ENCODE assay signal across 1 cellular context in genomic region chr5:154189819-154190651, GRCh38.
TF ChIP-seq lines count a peak whose summit lies in the region.

No MANE protein-coding gene starts in this region.

TF ChIP-seq in HepG2, 621 proteins besides CTCF, POLR2A, EP300 and RAD21 (continued from another document and continues in another):
- TF ChIP-seq, protein P1, sequence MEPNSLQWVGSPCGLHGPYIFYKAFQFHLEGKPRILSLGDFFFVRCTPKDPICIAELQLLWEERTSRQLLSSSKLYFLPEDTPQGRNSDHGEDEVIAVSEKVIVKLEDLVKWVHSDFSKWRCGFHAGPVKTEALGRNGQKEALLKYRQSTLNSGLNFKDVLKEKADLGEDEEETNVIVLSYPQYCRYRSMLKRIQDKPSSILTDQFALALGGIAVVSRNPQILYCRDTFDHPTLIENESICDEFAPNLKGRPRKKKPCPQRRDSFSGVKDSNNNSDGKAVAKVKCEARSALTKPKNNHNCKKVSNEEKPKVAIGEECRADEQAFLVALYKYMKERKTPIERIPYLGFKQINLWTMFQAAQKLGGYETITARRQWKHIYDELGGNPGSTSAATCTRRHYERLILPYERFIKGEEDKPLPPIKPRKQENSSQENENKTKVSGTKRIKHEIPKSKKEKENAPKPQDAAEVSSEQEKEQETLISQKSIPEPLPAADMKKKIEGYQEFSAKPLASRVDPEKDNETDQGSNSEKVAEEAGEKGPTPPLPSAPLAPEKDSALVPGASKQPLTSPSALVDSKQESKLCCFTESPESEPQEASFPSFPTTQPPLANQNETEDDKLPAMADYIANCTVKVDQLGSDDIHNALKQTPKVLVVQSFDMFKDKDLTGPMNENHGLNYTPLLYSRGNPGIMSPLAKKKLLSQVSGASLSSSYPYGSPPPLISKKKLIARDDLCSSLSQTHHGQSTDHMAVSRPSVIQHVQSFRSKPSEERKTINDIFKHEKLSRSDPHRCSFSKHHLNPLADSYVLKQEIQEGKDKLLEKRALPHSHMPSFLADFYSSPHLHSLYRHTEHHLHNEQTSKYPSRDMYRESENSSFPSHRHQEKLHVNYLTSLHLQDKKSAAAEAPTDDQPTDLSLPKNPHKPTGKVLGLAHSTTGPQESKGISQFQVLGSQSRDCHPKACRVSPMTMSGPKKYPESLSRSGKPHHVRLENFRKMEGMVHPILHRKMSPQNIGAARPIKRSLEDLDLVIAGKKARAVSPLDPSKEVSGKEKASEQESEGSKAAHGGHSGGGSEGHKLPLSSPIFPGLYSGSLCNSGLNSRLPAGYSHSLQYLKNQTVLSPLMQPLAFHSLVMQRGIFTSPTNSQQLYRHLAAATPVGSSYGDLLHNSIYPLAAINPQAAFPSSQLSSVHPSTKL (CRISPR knock-in tag; IDR thresholded peaks at IDR 0.05) = no peak
- TF ChIP-seq GABPB1 (CRISPR knock-in tag; IDR thresholded peaks at IDR 0.05) (peak; percentile 71), IRX3 (CRISPR knock-in tag; IDR thresholded peaks at IDR 0.05; ENCODE audit: borderline replicate concordance, low read depth) (no peak), FOXP4 (CRISPR knock-in tag; IDR thresholded peaks at IDR 0.05) (peak; percentile 26; the same call in 1 of the 2 replicates), FOXA3 (CRISPR knock-in tag; IDR thresholded peaks at IDR 0.05) (peak; percentile 18; the same call in 1 of the 2 replicates), POLR2AphosphoS5 (IDR thresholded peaks at IDR 0.05; ENCODE audit: low read depth, low read length) (no peak), FOXP1 (IDR thresholded peaks at IDR 0.05) (no peak), FOXP1 (CRISPR knock-in tag; IDR thresholded peaks at IDR 0.05) (no peak), ISL2 (CRISPR knock-in tag; IDR thresholded peaks at IDR 0.05) (peak; percentile 6; the same call in 1 of the 2 replicates), ZNF251 (CRISPR knock-in tag; IDR thresholded peaks at IDR 0.05) (no peak), ZC3H13 (CRISPR knock-in tag; IDR thresholded peaks at IDR 0.05) (no peak), ZNF550 (CRISPR knock-in tag; IDR thresholded peaks at IDR 0.05; ENCODE audit: borderline replicate concordance) (no peak), ZNF235 (CRISPR knock-in tag; IDR thresholded peaks at IDR 0.05; ENCODE audit: borderline replicate concordance) (no peak), SUZ12 (IDR thresholded peaks at IDR 0.05; ENCODE audit: low read depth, low read length) (no peak), ASH2L (IDR thresholded peaks at IDR 0.05; ENCODE audit: insufficient read length, low read depth, low read length) (peak; percentile 27), MXD3 (CRISPR knock-in tag; IDR thresholded peaks at IDR 0.05) (peak; percentile 37; the same call in 1 of the 2 replicates), CAMTA2 (CRISPR knock-in tag; IDR thresholded peaks at IDR 0.05; ENCODE audit: borderline replicate concordance) (peak; percentile 34; the same call in 1 of the 2 replicates), HDAC1 (CRISPR knock-in tag; IDR thresholded peaks at IDR 0.05) (peak; percentile 14; the same call in 1 of the 2 replicates), POLR2G (IDR thresholded peaks at IDR 0.05; ENCODE audit: low read depth, low read length) (peak; percentile 71), CEBPB (IDR thresholded peaks at IDR 0.05; ENCODE audit: borderline replicate concordance, low read depth, low read length) (peak; percentile 44; the same call in 1 of the 2 replicates), ZNF335 (CRISPR knock-in tag; IDR thresholded peaks at IDR 0.05) (no peak), ZNF468 (CRISPR knock-in tag; IDR thresholded peaks at IDR 0.05) (no peak), MEIS2 (CRISPR knock-in tag; IDR thresholded peaks at IDR 0.05) (peak; percentile 14; the same call in 1 of the 2 replicates), ZNF766 (CRISPR knock-in tag; IDR thresholded peaks at IDR 0.05; ENCODE audit: borderline replicate concordance) (peak; percentile 40; the same call in 1 of the 2 replicates), BHLHE40 (IDR thresholded peaks at IDR 0.05; ENCODE audit: low read length) (peak; percentile 77), ZNF562 (CRISPR knock-in tag; IDR thresholded peaks at IDR 0.05; ENCODE audit: borderline replicate concordance) (no peak), SIN3A (IDR thresholded peaks at IDR 0.05; ENCODE audit: borderline replicate concordance, low read depth, low read length) (peak; percentile 13; the same call in 1 of the 2 replicates), MAZ (IDR thresholded peaks at IDR 0.05; ENCODE audit: borderline replicate concordance, low read depth, low read length) (peak; percentile 91), MAZ (CRISPR knock-in tag; IDR thresholded peaks at IDR 0.05; ENCODE audit: low read depth) (peak; percentile 85; the same call in 1 of the 2 replicates), ZNF891 (CRISPR knock-in tag; IDR thresholded peaks at IDR 0.05) (no peak), PAXIP1 (CRISPR knock-in tag; conservative IDR thresholded peaks at IDR 0.05) (no peak), ZFP37 (CRISPR knock-in tag; IDR thresholded peaks at IDR 0.05; ENCODE audit: borderline replicate concordance) (no peak), TBX3 (IDR thresholded peaks at IDR 0.05; ENCODE audit: borderline replicate concordance) (no peak), MATR3 (CRISPR knock-in tag; IDR thresholded peaks at IDR 0.05) (no peak), HOXA5 (CRISPR knock-in tag; IDR thresholded peaks at IDR 0.05) (no peak), ZBTB21 (CRISPR knock-in tag; IDR thresholded peaks at IDR 0.05) (no peak), MXD4 (CRISPR knock-in tag; IDR thresholded peaks at IDR 0.05) (no peak), ZEB1 (IDR thresholded peaks at IDR 0.05; ENCODE audit: insufficient replicate concordance, low read depth) (no peak), TOE1 (CRISPR knock-in tag; IDR thresholded peaks at IDR 0.05) (no peak), NR2F1 (CRISPR knock-in tag; IDR thresholded peaks at IDR 0.05) (no peak), TBX2 (CRISPR knock-in tag; IDR thresholded peaks at IDR 0.05; ENCODE audit: borderline replicate concordance) (peak; percentile 61; the same call in 1 of the 2 replicates), ZFYVE20 (CRISPR knock-in tag; IDR thresholded peaks at IDR 0.05; ENCODE audit: borderline replicate concordance, low read depth) (no peak), HMG20A (CRISPR knock-in tag; IDR thresholded peaks at IDR 0.05; ENCODE audit: borderline replicate concordance) (no peak), PATZ1 (CRISPR knock-in tag; IDR thresholded peaks at IDR 0.05) (no peak), NBN (conservative IDR thresholded peaks at IDR 0.05) (no peak)
- TF ChIP-seq, protein P2, sequence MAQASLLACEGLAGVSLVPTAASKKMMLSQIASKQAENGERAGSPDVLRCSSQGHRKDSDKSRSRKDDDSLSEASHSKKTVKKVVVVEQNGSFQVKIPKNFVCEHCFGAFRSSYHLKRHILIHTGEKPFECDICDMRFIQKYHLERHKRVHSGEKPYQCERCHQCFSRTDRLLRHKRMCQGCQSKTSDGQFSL (CRISPR knock-in tag; IDR thresholded peaks at IDR 0.05) = no peak
- TF ChIP-seq, protein P3, sequence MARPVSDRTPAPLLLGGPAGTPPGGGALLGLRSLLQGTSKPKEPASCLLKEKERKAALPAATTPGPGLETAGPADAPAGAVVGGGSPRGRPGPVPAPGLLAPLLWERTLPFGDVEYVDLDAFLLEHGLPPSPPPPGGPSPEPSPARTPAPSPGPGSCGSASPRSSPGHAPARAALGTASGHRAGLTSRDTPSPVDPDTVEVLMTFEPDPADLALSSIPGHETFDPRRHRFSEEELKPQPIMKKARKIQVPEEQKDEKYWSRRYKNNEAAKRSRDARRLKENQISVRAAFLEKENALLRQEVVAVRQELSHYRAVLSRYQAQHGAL (CRISPR knock-in tag; IDR thresholded peaks at IDR 0.05; ENCODE audit: not compliant biosample characterization) = no peak
- TF ChIP-seq, protein P4, sequence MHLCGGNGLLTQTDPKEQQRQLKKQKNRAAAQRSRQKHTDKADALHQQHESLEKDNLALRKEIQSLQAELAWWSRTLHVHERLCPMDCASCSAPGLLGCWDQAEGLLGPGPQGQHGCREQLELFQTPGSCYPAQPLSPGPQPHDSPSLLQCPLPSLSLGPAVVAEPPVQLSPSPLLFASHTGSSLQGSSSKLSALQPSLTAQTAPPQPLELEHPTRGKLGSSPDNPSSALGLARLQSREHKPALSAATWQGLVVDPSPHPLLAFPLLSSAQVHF (CRISPR knock-in tag; IDR thresholded peaks at IDR 0.05) = no peak
- TF ChIP-seq, protein P5, sequence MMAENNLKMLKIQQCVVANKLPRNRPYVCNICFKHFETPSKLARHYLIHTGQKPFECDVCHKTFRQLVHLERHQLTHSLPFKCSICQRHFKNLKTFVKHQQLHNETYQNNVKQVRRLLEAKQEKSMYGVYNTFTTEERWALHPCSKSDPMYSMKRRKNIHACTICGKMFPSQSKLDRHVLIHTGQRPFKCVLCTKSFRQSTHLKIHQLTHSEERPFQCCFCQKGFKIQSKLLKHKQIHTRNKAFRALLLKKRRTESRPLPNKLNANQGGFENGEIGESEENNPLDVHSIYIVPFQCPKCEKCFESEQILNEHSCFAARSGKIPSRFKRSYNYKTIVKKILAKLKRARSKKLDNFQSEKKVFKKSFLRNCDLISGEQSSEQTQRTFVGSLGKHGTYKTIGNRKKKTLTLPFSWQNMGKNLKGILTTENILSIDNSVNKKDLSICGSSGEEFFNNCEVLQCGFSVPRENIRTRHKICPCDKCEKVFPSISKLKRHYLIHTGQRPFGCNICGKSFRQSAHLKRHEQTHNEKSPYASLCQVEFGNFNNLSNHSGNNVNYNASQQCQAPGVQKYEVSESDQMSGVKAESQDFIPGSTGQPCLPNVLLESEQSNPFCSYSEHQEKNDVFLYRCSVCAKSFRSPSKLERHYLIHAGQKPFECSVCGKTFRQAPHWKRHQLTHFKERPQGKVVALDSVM (CRISPR knock-in tag; IDR thresholded peaks at IDR 0.05) = no peak
- TF ChIP-seq, protein P6, sequence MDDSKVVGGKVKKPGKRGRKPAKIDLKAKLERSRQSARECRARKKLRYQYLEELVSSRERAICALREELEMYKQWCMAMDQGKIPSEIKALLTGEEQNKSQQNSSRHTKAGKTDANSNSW (CRISPR knock-in tag; IDR thresholded peaks at IDR 0.05; ENCODE audit: borderline replicate concordance) = no peak
- TF ChIP-seq, protein P7, sequence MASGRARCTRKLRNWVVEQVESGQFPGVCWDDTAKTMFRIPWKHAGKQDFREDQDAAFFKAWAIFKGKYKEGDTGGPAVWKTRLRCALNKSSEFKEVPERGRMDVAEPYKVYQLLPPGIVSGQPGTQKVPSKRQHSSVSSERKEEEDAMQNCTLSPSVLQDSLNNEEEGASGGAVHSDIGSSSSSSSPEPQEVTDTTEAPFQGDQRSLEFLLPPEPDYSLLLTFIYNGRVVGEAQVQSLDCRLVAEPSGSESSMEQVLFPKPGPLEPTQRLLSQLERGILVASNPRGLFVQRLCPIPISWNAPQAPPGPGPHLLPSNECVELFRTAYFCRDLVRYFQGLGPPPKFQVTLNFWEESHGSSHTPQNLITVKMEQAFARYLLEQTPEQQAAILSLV (CRISPR knock-in tag; IDR thresholded peaks at IDR 0.05; ENCODE audit: borderline replicate concordance) = no peak; the same call in 1 of the 2 replicates
